ENCODE assay signal across 10 cellular contexts in the genomic region with DNA sequence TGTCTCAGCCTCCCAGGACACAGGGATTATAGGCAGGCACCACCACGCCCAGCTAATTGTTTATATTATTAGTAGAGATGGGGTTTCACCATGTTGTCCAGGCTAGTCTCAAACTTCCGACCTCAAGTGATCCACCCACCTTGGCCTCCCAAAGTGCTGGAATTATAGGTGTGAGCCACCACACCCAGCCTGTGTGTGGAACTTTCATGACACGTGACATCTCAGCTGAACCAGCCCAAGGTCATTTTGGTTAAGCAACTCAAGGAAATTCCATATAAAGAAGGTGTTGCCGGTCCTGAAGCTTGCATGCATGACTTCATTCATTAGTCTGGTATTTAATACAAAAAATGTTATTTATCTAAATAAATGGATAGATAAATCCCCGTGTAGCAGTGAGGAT.
"Had no signal": no experiment of that assay in that cellular context is flagged by ENCODE, and none has a peak within 500 bp of the region (broad histone marks: within the 10 kb centered on the region; RNA-seq: fewer than 3 reads in every experiment).

No MANE protein-coding gene starts in this region.

- H3K27ac Mint-ChIP-seq: GM23338, H9, IgD-negative memory B cell had no signal

- H2AFZ ChIP-seq: GM23338 had no signal

- H3K9ac ChIP-seq: KMS-11 had no signal

- ATAC-seq: GM23338, HepG2 had no signal

- H3K4me3 ChIP-seq: GM23338 had no signal

- H3K27ac ChIP-seq: KMS-11 had no signal

- DNase-seq: H9, HCEC 1CT, Karpas-422, KBM-7 had no signal

- FAIRE-seq: H1, H54, HepG2 had no signal

- H3K36me3 Mint-ChIP-seq: IgD-negative memory B cell had no signal

- H3K4me2 ChIP-seq: GM23338, KMS-11 had no signal

- H3K4me1 Mint-ChIP-seq: GM23338, H9, IgD-negative memory B cell had no signal

- H3K4me3 Mint-ChIP-seq: GM23338, H9, IgD-negative memory B cell had no signal
